In genomic region chr21:45552696-45553391, GRCh38 we compare ENCODE assay signal across 14 cellular contexts. TPM values are rescaled to one million over a fixed set of nuclear protein-coding genes. Genes with fewer than 3 reads are reported as not detected.
DNase-seq lines count a peak whose midpoint lies in the region; ATAC-seq and TF ChIP-seq lines count a peak whose summit lies in the region.
"Had no signal": no experiment of that assay in that cellular context is flagged by ENCODE, and none has a peak within 500 bp of the region (broad histone marks: within the 10 kb centered on the region; RNA-seq: fewer than 3 reads in every experiment).

No MANE protein-coding gene starts in this region.

- H3K79me2 ChIP-seq in HCT116 (ENCODE audit: insufficient read depth, low read length): no peaks in the 10 kb centered on the region

- H2BK120ac ChIP-seq in neuronal stem cell (ENCODE audit: low read depth, low read length): peak overlapping the region; percentile 82

- H3K23ac ChIP-seq in neuronal stem cell (ENCODE audit: low read depth, low read length, poor library complexity): peak overlapping the region; percentile 25

- H2AFZ ChIP-seq in HCT116 (ENCODE audit: low read depth, low read length, poor library complexity, severe bottlenecking): no peak overlapping the region
- H2AFZ ChIP-seq in neuronal stem cell (ENCODE audit: low read length): no peak overlapping the region

- H3K27me3 ChIP-seq in CD4-positive, alpha-beta memory T cell (ENCODE audit: insufficient read depth, low read length): no peaks in the 10 kb centered on the region
- no peaks in the 10 kb centered on the region for H3K27me3 ChIP-seq in HCT116 (ENCODE audit: insufficient read depth, low read length)
- H3K27me3 ChIP-seq in neuronal stem cell (ENCODE audit: control insufficient read depth in 3 of 3, insufficient read depth in 3 of 3, low read depth in 1 of 3, low read length in 3 of 3): peaks cover 0 to 12% (median 0%) of the 10 kb centered on the region in 3 experiments
- peaks cover 18% of the 10 kb centered on the region for H3K27me3 ChIP-seq in foreskin keratinocyte
- H3K27me3 ChIP-seq: adrenal gland, ovary, SJSA1 had no signal

- no TSS peak for BruUV-seq in HCT116 (replicated peaks; lab: Mats Ljungman, UMichigan)

- no peak for TF ChIP-seq RAD21 in HCT116 (IDR thresholded peaks at IDR 0.05; ENCODE audit: low read depth)

- no CpG with 5 or more reads among the region's 29 CpGs for WGBS in neuronal stem cell (ENCODE audit: extremely low coverage in 2 of 2, insufficient read length in 2 of 2, insufficient replicate concordance in 1 of 2), 2 donors

- H3K36me3 Mint-ChIP-seq in CD4-positive, alpha-beta memory T cell: no peaks in the 10 kb centered on the region
- no peaks in the 10 kb centered on the region for H3K36me3 Mint-ChIP-seq in brain
- H3K36me3 Mint-ChIP-seq: mesothelial cell of epicardium had no signal

- no peak for TF ChIP-seq CTCF in HCT116 (IDR thresholded peaks at IDR 0.05 in 2 of 3, conservative IDR thresholded peaks at IDR 0.05 in 1 of 3; ENCODE audit: borderline replicate concordance in 1 of 3, insufficient read depth in 1 of 3, low read depth in 2 of 3, low read length in 2 of 3)
- TF ChIP-seq CTCF in brain (conservative IDR thresholded peaks at IDR 0.05): no peak
- no peak for TF ChIP-seq CTCF in foreskin keratinocyte (conservative IDR thresholded peaks at IDR 0.05)

- intact Hi-C loops in CD4-positive, alpha-beta memory T cell (cut with micrococcal nuclease): loop anchor here (5.0 to 10.0 kb wide), 2 partner anchors 92 to 266 kb away; partner anchors contain the start of genes PCBP3 and POFUT2
- intact Hi-C loops in HCT116 (cut with micrococcal nuclease): loop anchor here (5.0 to 10.0 kb wide), 2 partner anchors 89 to 372 kb away; partner anchors contain the start of gene PCBP3

- RAD21 ChIA-PET in HCT116 (lab: Charles Lee; ENCODE audit: low non-redundant PET in 1 of 2, low total read pairs in 2 of 2, uncharacterized antibody in 2 of 2, unreplicated experiment in 2 of 2): no interaction called here

- H4K8ac ChIP-seq in neuronal stem cell (ENCODE audit: low read depth, low read length): no peak overlapping the region

- peak overlapping the region in 5 of 8 donors; percentile 10 to 69 (median 33) for H3K4me3 Mint-ChIP-seq in CD4-positive, alpha-beta memory T cell
- peak overlapping the region in 3 of 5 experiments; percentile 26 to 62 (median 43) for H3K4me3 Mint-ChIP-seq in brain
- H3K4me3 Mint-ChIP-seq: mesothelial cell of epicardium had no signal

- H3K4me2 ChIP-seq in HCT116 (ENCODE audit: low read length): no peak overlapping the region
- no peak overlapping the region for H3K4me2 ChIP-seq in neuronal stem cell (ENCODE audit: insufficient read depth, low read length, poor library complexity, severe bottlenecking)

- H2BK5ac ChIP-seq in neuronal stem cell (ENCODE audit: low read length): peak overlapping the region; percentile 58

- peak overlapping the region; percentile 75 for H3K14ac ChIP-seq in neuronal stem cell (ENCODE audit: low read length)

- TF ChIP-seq POLR2A in HCT116 (IDR thresholded peaks at IDR 0.05; ENCODE audit: borderline replicate concordance, extremely low read depth, insufficient read depth, insufficient read length): no peak

- H3K9me2 ChIP-seq in HCT116 (ENCODE audit: insufficient read depth): no peaks in the 10 kb centered on the region

- peaks cover 34% of the 10 kb centered on the region for H3K4me1 ChIP-seq in CD4-positive, alpha-beta memory T cell (ENCODE audit: insufficient read depth, low read length)
- peaks cover 14 to 38% of the 10 kb centered on the region in 2 experiments for H3K4me1 ChIP-seq in HCT116 (ENCODE audit: control insufficient read depth in 1 of 2, insufficient read depth in 2 of 2, low read length in 2 of 2)
- H3K4me1 ChIP-seq in neuronal stem cell (ENCODE audit: control insufficient read depth in 2 of 2, insufficient read depth in 1 of 2, low read depth in 1 of 2, low read length in 2 of 2): peaks cover 8 to 12% of the 10 kb centered on the region in 2 donors
- H3K4me1 ChIP-seq in foreskin keratinocyte: no peaks in the 10 kb centered on the region
- H3K4me1 ChIP-seq: HAP-1 had no signal

- H2BK15ac ChIP-seq in neuronal stem cell (ENCODE audit: low read length): peak overlapping the region; percentile 81

- H3K4ac ChIP-seq in neuronal stem cell (ENCODE audit: low read length): no peak overlapping the region

- peaks cover 2% of the 10 kb centered on the region for H3K79me1 ChIP-seq in neuronal stem cell (ENCODE audit: low read depth, low read length)

- H3K9me3 ChIP-seq in CD4-positive, alpha-beta memory T cell (ENCODE audit: control insufficient read depth in 1 of 2, low read length in 2 of 2): no peaks in the 10 kb centered on the region
- H3K9me3 ChIP-seq in HCT116 (ENCODE audit: control insufficient read depth in 1 of 2, insufficient read depth in 1 of 2, low read depth in 1 of 2, low read length in 2 of 2): no peaks in the 10 kb centered on the region
- no peaks in the 10 kb centered on the region for H3K9me3 ChIP-seq in neuronal stem cell (replicated peaks in 1 of 2; ENCODE audit: control insufficient read depth in 2 of 2, insufficient read depth in 1 of 2, low read depth in 1 of 2, low read length in 2 of 2)
- H3K9me3 ChIP-seq: adrenal gland, HAP-1, ovary had no signal

- H3K36me3 ChIP-seq in CD4-positive, alpha-beta memory T cell (ENCODE audit: insufficient read depth, low read length): no peaks in the 10 kb centered on the region
- H3K36me3 ChIP-seq in HCT116 (ENCODE audit: control insufficient read depth in 1 of 2, insufficient read depth in 2 of 2, low read length in 2 of 2): no peaks in the 10 kb centered on the region
- no peaks in the 10 kb centered on the region for H3K36me3 ChIP-seq in neuronal stem cell (replicated peaks in 1 of 2; ENCODE audit: control insufficient read depth in 2 of 2, insufficient read depth in 2 of 2, low read length in 2 of 2)
- H3K36me3 ChIP-seq: adrenal gland, HAP-1, ovary had no signal

- peaks cover 20 to 42% (median 28%) of the 10 kb centered on the region in 4 donors for H3K4me1 Mint-ChIP-seq in CD4-positive, alpha-beta memory T cell
- H3K4me1 Mint-ChIP-seq in brain: peaks cover 31% of the 10 kb centered on the region

- H3K4me3 ChIP-seq in CD4-positive, alpha-beta memory T cell (ENCODE audit: low read length in 2 of 2): no peak overlapping the region
- no peak overlapping the region for H3K4me3 ChIP-seq in HCT116 (replicated peaks in 1 of 2; ENCODE audit: low read depth in 1 of 2, low read length in 2 of 2)
- no peak overlapping the region for H3K4me3 ChIP-seq in neuronal stem cell (ENCODE audit: low read length in 2 of 2)
- H3K4me3 ChIP-seq: adrenal gland, HAP-1, ovary, SJSA1 had no signal

- H3K27ac ChIP-seq in CD4-positive, alpha-beta memory T cell (ENCODE audit: low read depth, low read length): no peak overlapping the region
- peak overlapping the region; percentile 16; the same call in 1 of the 2 replicates for H3K27ac ChIP-seq in HCT116 (ENCODE audit: low read depth, low read length)
- no peak overlapping the region for H3K27ac ChIP-seq in neuronal stem cell (replicated peaks; ENCODE audit: low read length)
- H3K27ac ChIP-seq in foreskin keratinocyte: no peak overlapping the region
- H3K27ac ChIP-seq: ovary, SJSA1 had no signal

- H2AK5ac ChIP-seq in neuronal stem cell (ENCODE audit: low read depth, low read length): peak overlapping the region; percentile 91

- H3K18ac ChIP-seq in neuronal stem cell (ENCODE audit: low read length): peak overlapping the region; percentile 84

- no peak for ATAC-seq in HCT116
- ATAC-seq in foreskin keratinocyte: no peak

- no peaks in the 10 kb centered on the region for H3K9me3 Mint-ChIP-seq in CD4-positive, alpha-beta memory T cell
- H3K9me3 Mint-ChIP-seq in brain: peaks cover 0 to under 1% (median 0%) of the 10 kb centered on the region in 5 experiments
- H3K9me3 Mint-ChIP-seq: mesothelial cell of epicardium; stimulated activated naive CD8-positive, alpha-beta T cell treated with anti-CD3 and anti-CD28 coated beads, Interleukin-15, Interleukin-2, amounts not matched to agents 100 ng/mL and 50 ng/mL, for 24 hours had no signal

- H3K9ac ChIP-seq in HCT116 (ENCODE audit: low read length): no peak overlapping the region
- H3K9ac ChIP-seq in neuronal stem cell (ENCODE audit: low read depth, low read length, poor library complexity): no peak overlapping the region

- CTCF ChIA-PET in CD4-positive, alpha-beta memory T cell (lab: Charles Lee; ENCODE audit: partially characterized antibody): no interaction called here
- CTCF ChIA-PET in HCT116 (lab: Charles Lee): no interaction called here

- H4K20me1 ChIP-seq in HCT116 (ENCODE audit: insufficient read depth): no peaks in the 10 kb centered on the region

- POLR2A ChIA-PET in CD4-positive, alpha-beta memory T cell (lab: Charles Lee; ENCODE audit: partially characterized antibody): interaction anchor here (0.9 to 1.5 kb wide), 2 partner anchors 10 to 75 kb away, joined by 3 to 4 read pairs; no protein-coding TSS in a partner anchor
- POLR2A ChIA-PET in HCT116 (lab: Charles Lee): no interaction called here

- H2BK12ac ChIP-seq in neuronal stem cell (ENCODE audit: low read length): no peak overlapping the region

- no peak for DNase-seq in CD4-positive, alpha-beta memory T cell
- DNase-seq in HCT116 (ENCODE audit: low read depth, low spot score) (no peak), neuronal stem cell (ENCODE audit: low spot score) (no peak), foreskin keratinocyte (no peak), SIG-M5 treated with dmso at 0.1 percent for 504 hours (lab: John Stamatoyannopoulos, UW; ENCODE audit: unreplicated experiment) (no peak), SHP77 treated with DMSO at 0.1 percent for 48 hours (lab: John Stamatoyannopoulos, UW) (no peak)
- DNase-seq: NCI-H1436 treated with DMSO at 0.1 percent for 48 hours had no signal

- H3K27me3 Mint-ChIP-seq in CD4-positive, alpha-beta memory T cell: no peaks in the 10 kb centered on the region
- H3K27me3 Mint-ChIP-seq in brain: no peaks in the 10 kb centered on the region
- H3K27me3 Mint-ChIP-seq: stimulated activated naive CD8-positive, alpha-beta T cell treated with anti-CD3 and anti-CD28 coated beads, Interleukin-15, Interleukin-2, amounts not matched to agents 100 ng/mL and 50 ng/mL, for 24 hours had no signal

- no peak overlapping the region for H4K91ac ChIP-seq in neuronal stem cell (ENCODE audit: low read depth, low read length, poor library complexity)

- H3K27ac Mint-ChIP-seq in CD4-positive, alpha-beta memory T cell: peak overlapping the region in 4 of 7 donors; percentile 22 to 59 (median 26)
- peak overlapping the region in 2 of 5 experiments; percentile 48 to 86 for H3K27ac Mint-ChIP-seq in brain
- H3K27ac Mint-ChIP-seq: mesothelial cell of epicardium had no signal

TF ChIP-seq in HCT116, 20 proteins besides CTCF, POLR2A, EP300 and RAD21 (continues in another document):
- TF ChIP-seq CEBPB (IDR thresholded peaks at IDR 0.05; ENCODE audit: low read depth) (no peak), TCF7L2 (IDR thresholded peaks at IDR 0.05; ENCODE audit: borderline replicate concordance, extremely low read depth, insufficient read depth, insufficient read length) (no peak)

RNA-seq across cellular contexts. Expression of gene SLC19A1, which starts 10.6 kb away (rescaled TPM):
- 1 to 10 TPM; 8.0 to 9.8 TPM for total RNA-seq in CD4-positive, alpha-beta memory T cell
- polyA plus RNA-seq in CD4-positive, alpha-beta memory T cell: 1 to 10 TPM; 7.4 to 8.5 TPM
- total RNA-seq in HCT116 (2021; ENCODE audit: unreplicated experiment) (50.2 TPM), foreskin keratinocyte (11.3 and 12.7 TPM in 2 replicates)
- polyA plus RNA-seq in HCT116 (2012): 23.8 and 27.8 TPM in 2 replicates
- polyA plus RNA-seq in brain (ENCODE audit: insufficient read depth, low read depth, low replicate concordance) (18.1 TPM), foreskin keratinocyte (12.1 and 14.7 TPM in 2 replicates)
- 16.6 TPM for polyA plus RNA-seq in neuronal stem cell (2013, experiment 1 of 2)
- polyA plus RNA-seq in neuronal stem cell (2013, experiment 2 of 2): 16.2 TPM
